In genomic region chr2:98571796-98572195, GRCh38 we compare ENCODE assay signal across 25 cellular contexts.
"Had no signal": no experiment of that assay in that cellular context is flagged by ENCODE, and none has a peak within 500 bp of the region (broad histone marks: within the 10 kb centered on the region; RNA-seq: fewer than 3 reads in every experiment).

No MANE protein-coding gene starts in this region.

- H3K27me3 Mint-ChIP-seq: activated B cell treated with CpG ODN at 0.5 μM for 24 hours; activated CD4-positive, alpha-beta memory T cell treated with anti-CD3 and anti-CD28 coated beads for 36 hours; activated CD8-positive, alpha-beta memory T cell treated with anti-CD3 and anti-CD28 coated beads, Interleukin-2, amount 10 ng/mL, durations not matched to agents 7 days and 5 days; activated naive CD4-positive, alpha-beta T cell treated with anti-CD3 and anti-CD28 coated beads, Interleukin-2, amount 50 U/mL, for 24 hours; activated naive CD8-positive, alpha-beta T cell treated with anti-CD3 and anti-CD28 coated beads, Interleukin-2, amount 10 ng/mL, durations not matched to agents 7 days and 5 days; brain; dendritic cell treated with granulocyte-macrophage colony-stimulating factor and Interleukin-4, amounts not matched to agents 40 ng/mL and 50 ng/mL, for 4 days; T-helper 17 cell had no signal

- H3K4me1 Mint-ChIP-seq: activated B cell treated with CpG ODN at 0.5 μM for 24 hours; activated CD8-positive, alpha-beta memory T cell treated with anti-CD3 and anti-CD28 coated beads, Interleukin-2, amount 10 ng/mL, durations not matched to agents 7 days and 5 days; activated naive CD4-positive, alpha-beta T cell treated with anti-CD3 and anti-CD28 coated beads, Interleukin-2, amount 50 U/mL, for 24 hours; brain; endodermal cell had no signal

- H3K27ac Mint-ChIP-seq: activated B cell treated with CpG ODN at 0.5 μM for 24 hours; activated CD4-positive, alpha-beta memory T cell treated with anti-CD3 and anti-CD28 coated beads for 36 hours; activated CD8-positive, alpha-beta memory T cell treated with anti-CD3 and anti-CD28 coated beads, Interleukin-2, amount 10 ng/mL, durations not matched to agents 7 days and 5 days; activated naive CD4-positive, alpha-beta T cell treated with anti-CD3 and anti-CD28 coated beads, Interleukin-2, amount 50 U/mL, for 24 hours; activated naive CD8-positive, alpha-beta T cell treated with anti-CD3 and anti-CD28 coated beads, Interleukin-2, amount 10 ng/mL, durations not matched to agents 7 days and 5 days; activated T-helper 1 cell treated with anti-CD3 and anti-CD28 coated beads, Interleukin-12 subunit alpha, Interleukin-12 subunit beta, Interleukin-2, Interleukin-4 antibody, amounts not matched to agents 30 ng/mL and 10 ng/mL and 1 ng/mL, durations not matched to agents 14 hours and 24 hours and 36 hours; brain; dendritic cell treated with granulocyte-macrophage colony-stimulating factor and Interleukin-4, amounts not matched to agents 40 ng/mL and 50 ng/mL, for 4 days; endodermal cell; T-helper 17 cell; T-helper 2 cell treated with Interferon-gamma antibody and Interleukin-4, amounts not matched to agents 5 μg/mL and 100 μg/mL, for 36 hours had no signal

- H3K4me3 Mint-ChIP-seq: activated B cell treated with CpG ODN at 0.5 μM for 24 hours; activated CD4-positive, alpha-beta memory T cell treated with anti-CD3 and anti-CD28 coated beads for 36 hours; activated CD8-positive, alpha-beta memory T cell treated with anti-CD3 and anti-CD28 coated beads, Interleukin-2, amount 10 ng/mL, durations not matched to agents 7 days and 5 days; activated CD8-positive, alpha-beta T cell treated with anti-CD3 and anti-CD28 coated beads, Interleukin-2, amount 10 ng/mL, durations not matched to agents 7 days and 5 days; activated naive CD4-positive, alpha-beta T cell treated with anti-CD3 and anti-CD28 coated beads, Interleukin-2, amount 50 U/mL, for 24 hours; activated naive CD8-positive, alpha-beta T cell treated with anti-CD3 and anti-CD28 coated beads, Interleukin-2, amount 10 ng/mL, durations not matched to agents 7 days and 5 days; activated T-helper 1 cell treated with anti-CD3 and anti-CD28 coated beads, Interleukin-12 subunit alpha, Interleukin-12 subunit beta, Interleukin-2, Interleukin-4 antibody, amounts not matched to agents 30 ng/mL and 10 ng/mL and 1 ng/mL, durations not matched to agents 14 hours and 24 hours and 36 hours; brain; dendritic cell treated with granulocyte-macrophage colony-stimulating factor and Interleukin-4, amounts not matched to agents 40 ng/mL and 50 ng/mL, for 4 days; endodermal cell; T-helper 17 cell; T-helper 2 cell treated with Interferon-gamma antibody and Interleukin-4, amounts not matched to agents 5 μg/mL and 100 μg/mL, for 36 hours had no signal

- H3K9me3 Mint-ChIP-seq: activated B cell treated with CpG ODN at 0.5 μM for 24 hours; activated CD4-positive, alpha-beta memory T cell treated with anti-CD3 and anti-CD28 coated beads for 36 hours; activated naive CD4-positive, alpha-beta T cell treated with anti-CD3 and anti-CD28 coated beads, Interleukin-2, amount 50 U/mL, for 24 hours; activated naive CD8-positive, alpha-beta T cell treated with anti-CD3 and anti-CD28 coated beads, Interleukin-2, amount 10 ng/mL, durations not matched to agents 7 days and 5 days; activated T-helper 1 cell treated with anti-CD3 and anti-CD28 coated beads, Interleukin-12 subunit alpha, Interleukin-12 subunit beta, Interleukin-2, Interleukin-4 antibody, amounts not matched to agents 30 ng/mL and 10 ng/mL and 1 ng/mL, durations not matched to agents 14 hours and 24 hours and 36 hours; brain; dendritic cell treated with granulocyte-macrophage colony-stimulating factor and Interleukin-4, amounts not matched to agents 40 ng/mL and 50 ng/mL, for 4 days; endodermal cell; T-helper 2 cell treated with Interferon-gamma antibody and Interleukin-4, amounts not matched to agents 5 μg/mL and 100 μg/mL, for 36 hours had no signal

- DNase-seq: activated B cell treated with CpG ODN at 0.5 μM for 24 hours; activated CD4-positive, alpha-beta memory T cell treated with anti-CD3 and anti-CD28 coated beads for 36 hours; activated CD4-positive, alpha-beta T cell treated with anti-CD3 and anti-CD28 coated beads for 48 hours; activated CD4-positive, alpha-beta T cell treated with anti-CD3 and anti-CD28 coated beads, Interleukin-2, amount 50 U/mL, for 1 hour; activated CD8-positive, alpha-beta memory T cell treated with anti-CD3 and anti-CD28 coated beads, Interleukin-2, amount 10 ng/mL, durations not matched to agents 7 days and 5 days; activated CD8-positive, alpha-beta memory T cell treated with anti-CD3 and anti-CD28 coated beads, Interleukin-2, amount 50 U/mL, for 4 hours; activated CD8-positive, alpha-beta T cell treated with anti-CD3 and anti-CD28 coated beads, Interleukin-2, amount 10 ng/mL, durations not matched to agents 7 days and 5 days; activated naive CD8-positive, alpha-beta T cell treated with anti-CD3 and anti-CD28 coated beads, Interleukin-2, amount 10 ng/mL, durations not matched to agents 7 days and 5 days; activated T-cell treated with anti-CD3 and anti-CD28 coated beads, Interleukin-2, amount 50 U/mL, for 1 hour; activated T-cell treated with anti-CD3 and anti-CD28 coated beads, Interleukin-2, amount 50 U/mL, for 48 hours; central memory CD4-positive, alpha-beta T cell; effector memory CD4-positive, alpha-beta T cell; endodermal cell; foreskin fibroblast; T-helper 1 cell; T-helper 17 cell; T1000; WERI-Rb-1 had no signal

- ATAC-seq: activated CD4-positive, CD25-positive, alpha-beta regulatory T cell treated with anti-CD3 and anti-CD28 coated beads, Interleukin-2, amount 50 U/mL, for 24 hours; activated CD8-positive, alpha-beta memory T cell treated with anti-CD3 and anti-CD28 coated beads, Interleukin-2, amount 10 ng/mL, durations not matched to agents 7 days and 5 days; activated CD8-positive, alpha-beta T cell treated with anti-CD3 and anti-CD28 coated beads, Interleukin-2, amount 10 ng/mL, durations not matched to agents 7 days and 5 days; esophagus mucosa; T-helper 17 cell had no signal
